Comparison of ENCODE assay signal across 20 cellular contexts in the genomic region with DNA sequence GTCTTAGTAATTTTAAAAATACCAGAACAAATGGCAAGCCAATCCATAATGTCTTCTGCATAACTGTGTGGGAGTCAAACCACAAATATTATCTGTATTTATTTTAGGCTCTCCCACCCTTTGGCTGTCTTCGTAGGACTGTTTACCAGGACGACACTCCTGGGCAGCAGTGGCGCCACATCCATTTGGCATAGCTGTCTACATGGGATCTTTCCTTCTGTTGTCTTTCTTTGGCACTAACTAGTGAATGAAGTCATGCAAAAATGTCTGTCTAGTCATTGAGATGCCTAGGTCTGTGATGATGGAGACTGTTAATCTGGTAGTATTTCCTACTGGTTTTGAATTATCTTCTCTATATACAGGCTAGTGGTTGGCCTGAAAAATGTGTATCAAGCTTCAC.
"Had no signal": no experiment of that assay in that cellular context is flagged by ENCODE, and none has a peak within 500 bp of the region (broad histone marks: within the 10 kb centered on the region; RNA-seq: fewer than 3 reads in every experiment).

No MANE protein-coding gene starts in this region.

- H3K9me3 ChIP-seq: body of pancreas, colonic mucosa, heart left ventricle, right lobe of liver, thoracic aorta, upper lobe of left lung had no signal

- DNase-seq: activated B cell treated with CpG ODN at 0.5 μM for 24 hours; activated CD4-positive, alpha-beta memory T cell treated with anti-CD3 and anti-CD28 coated beads for 36 hours; activated CD4-positive, alpha-beta T cell treated with anti-CD3 and anti-CD28 coated beads for 4 hours; activated gamma-delta T cell treated with Interleukin-2 at 50 U/mL for 16 hours; activated T-cell treated with anti-CD3 and anti-CD28 coated beads for 4 hours; amygdala; body of pancreas; central memory CD4-positive, alpha-beta T cell; colonic mucosa; endodermal cell; heart left ventricle; naive thymus-derived CD4-positive, alpha-beta T cell; right lobe of liver; stimulated activated naive B cell treated with anti-CD40 and anti-IgM and Interleukin-4, amounts not matched to agents 10 μg/mL and 1 μg/mL and 100 μg/mL, for 72 hours; T-cell; T-helper 9 cell; upper lobe of left lung had no signal

- ATAC-seq: body of pancreas, heart left ventricle, right lobe of liver, T-cell had no signal

- H3K4me3 ChIP-seq: body of pancreas, colonic mucosa, heart left ventricle, right lobe of liver, thoracic aorta, upper lobe of left lung had no signal

- H3K4me1 ChIP-seq: body of pancreas, colonic mucosa, heart left ventricle, parathyroid adenoma, right lobe of liver, upper lobe of left lung had no signal

- H2AFZ ChIP-seq: parathyroid adenoma had no signal

- H3K27ac ChIP-seq: body of pancreas, colonic mucosa, epithelial cell of prostate, heart left ventricle, parathyroid adenoma, right lobe of liver, thoracic aorta, upper lobe of left lung had no signal

- H3K79me2 ChIP-seq: parathyroid adenoma had no signal

- H3K9ac ChIP-seq: parathyroid adenoma had no signal

- H3K36me3 ChIP-seq: colonic mucosa, heart left ventricle, right lobe of liver, thoracic aorta, upper lobe of left lung had no signal

- H3K27me3 ChIP-seq: body of pancreas, colonic mucosa, right lobe of liver, upper lobe of left lung had no signal
